ENCODE assay signal across 8 cellular contexts in genomic region chr1:230972855-230973271, GRCh38. TPM values are rescaled to one million over a fixed set of nuclear protein-coding genes. Genes with fewer than 3 reads are reported as not detected.
DNase-seq lines count a peak whose midpoint lies in the region; ATAC-seq and TF ChIP-seq lines count a peak whose summit lies in the region.

No MANE protein-coding gene starts in this region.

- H3K4me1 Mint-ChIP-seq in activated T-cell treated with anti-CD3 and anti-CD28 coated beads, Interleukin-2, amount 50 U/mL, for 4 hours (ENCODE audit: low read depth), result peaks cover 77% of the 10 kb centered on the region

- H3K27me3 ChIP-seq in GM06990 (replicated peaks; ENCODE audit: control insufficient read depth, insufficient read depth, low read length), result no peaks in the 10 kb centered on the region
- H3K27me3 ChIP-seq in osteoblast (ENCODE audit: insufficient read depth, low read length), result no peaks in the 10 kb centered on the region

- peaks cover 26% of the 10 kb centered on the region for H3K79me2 ChIP-seq in osteoblast (ENCODE audit: insufficient read depth, low read length)

- H3K4me3 ChIP-seq in GM06990 (replicated peaks; ENCODE audit: low read depth, low read length), result no peak overlapping the region
- no peak overlapping the region for H3K4me3 ChIP-seq in osteoblast (ENCODE audit: insufficient read depth, low read length)

- DNase-seq in GM06990 (ENCODE audit: extremely low read depth, insufficient read length) (peak; percentile 26), MV-4-11 (lab: John Stamatoyannopoulos, UW) (peak; percentile 88), osteoblast (ENCODE audit: insufficient read length, low spot score, missing footprints) (peak; percentile 50), superior temporal gyrus (ENCODE audit: extremely low spot score) (no peak), anterior cingulate cortex (lab: John Stamatoyannopoulos, UW) (no peak), putamen (ENCODE audit: low spot score) (no peak)
- peak; percentile 27 for DNase-seq in activated T-cell treated with anti-CD3 and anti-CD28 coated beads, Interleukin-2, amount 50 U/mL, for 4 hours

- H3K36me3 Mint-ChIP-seq in activated T-cell treated with anti-CD3 and anti-CD28 coated beads, Interleukin-2, amount 50 U/mL, for 4 hours (ENCODE audit: insufficient read depth), result peaks cover 10% of the 10 kb centered on the region

- H3K27me3 Mint-ChIP-seq in activated T-cell treated with anti-CD3 and anti-CD28 coated beads, Interleukin-2, amount 50 U/mL, for 4 hours (ENCODE audit: low read depth), result no peaks in the 10 kb centered on the region

- no peak overlapping the region for H3K27ac ChIP-seq in osteoblast (ENCODE audit: low read depth, low read length)

- no peak overlapping the region for H3K4me2 ChIP-seq in osteoblast (ENCODE audit: insufficient read depth, low read length)

- TF ChIP-seq CTCF in GM06990 (IDR thresholded peaks at IDR 0.05; ENCODE audit: insufficient read depth, low read length, poor library complexity, severe bottlenecking) (no peak), osteoblast (IDR thresholded peaks at IDR 0.05; ENCODE audit: extremely low read depth, low read depth, low read length) (no peak)

- H3K9me3 ChIP-seq in osteoblast (ENCODE audit: low read depth, low read length), result no peaks in the 10 kb centered on the region

- H3K9me3 Mint-ChIP-seq in activated T-cell treated with anti-CD3 and anti-CD28 coated beads, Interleukin-2, amount 50 U/mL, for 4 hours, result no peaks in the 10 kb centered on the region

- H4K20me1 ChIP-seq in osteoblast (ENCODE audit: insufficient read depth, low read length), result no peaks in the 10 kb centered on the region

- peak; percentile 74 for ATAC-seq in GM21825 (IDR thresholded peaks at IDR 0.05; ENCODE audit: unreplicated experiment)
- ATAC-seq in activated T-cell treated with anti-CD3 and anti-CD28 coated beads, Interleukin-2, amount 50 U/mL, for 4 hours, result peak; percentile 78 to 85

- H3K4me3 Mint-ChIP-seq in activated T-cell treated with anti-CD3 and anti-CD28 coated beads, Interleukin-2, amount 50 U/mL, for 4 hours, result peak overlapping the region; percentile 41

- 0 out of 2 replicates have a peak, but pooled peaks cover 2% of the 10 kb centered on the region for H3K36me3 ChIP-seq in GM06990 (ENCODE audit: control insufficient read depth, insufficient read depth, low read length)
- peaks cover 4% of the 10 kb centered on the region for H3K36me3 ChIP-seq in osteoblast (ENCODE audit: insufficient read depth, low read length)

- peaks cover 19% of the 10 kb centered on the region for H3K4me1 ChIP-seq in osteoblast (ENCODE audit: insufficient read depth, low read length)

- no peak overlapping the region for H2AFZ ChIP-seq in osteoblast (ENCODE audit: low read length)

RNA-seq across cellular contexts. Expression of gene TTC13, which starts 5.8 kb away (rescaled TPM):
- total RNA-seq in activated T-cell treated with anti-CD3 and anti-CD28 coated beads, Interleukin-2, amount 50 U/mL, for 4 hours, result 10 to 100 TPM; 10.5 to 14.3 (median 13.1) TPM
- total RNA-seq in osteoblast, result 15.9 and 23.3 TPM in 2 replicates

RNA-seq across cellular contexts. Expression of gene ARV1, which starts 6.0 kb away (rescaled TPM):
- total RNA-seq in activated T-cell treated with anti-CD3 and anti-CD28 coated beads, Interleukin-2, amount 50 U/mL, for 4 hours, result 10 to 100 TPM; 15.9 to 19.3 (median 16.5) TPM
- 19.4 and 20.3 TPM in 2 replicates for total RNA-seq in osteoblast

Comparison
In these comparisons a context has a peak if more than half of its experiments do, and no peak if none do; other contexts are left out.
1. DNase-seq: peak in GM06990 (single experiment), MV-4-11 (single experiment), activated T-cell treated with anti-CD3 and anti-CD28 coated beads, Interleukin-2, amount 50 U/mL, for 4 hours (single experiment) and osteoblast (single experiment); none in superior temporal gyrus (single experiment), anterior cingulate cortex (0 of 58) and putamen (single experiment).